Comparison of ENCODE assay signal across 8 cellular contexts in the genomic region with DNA sequence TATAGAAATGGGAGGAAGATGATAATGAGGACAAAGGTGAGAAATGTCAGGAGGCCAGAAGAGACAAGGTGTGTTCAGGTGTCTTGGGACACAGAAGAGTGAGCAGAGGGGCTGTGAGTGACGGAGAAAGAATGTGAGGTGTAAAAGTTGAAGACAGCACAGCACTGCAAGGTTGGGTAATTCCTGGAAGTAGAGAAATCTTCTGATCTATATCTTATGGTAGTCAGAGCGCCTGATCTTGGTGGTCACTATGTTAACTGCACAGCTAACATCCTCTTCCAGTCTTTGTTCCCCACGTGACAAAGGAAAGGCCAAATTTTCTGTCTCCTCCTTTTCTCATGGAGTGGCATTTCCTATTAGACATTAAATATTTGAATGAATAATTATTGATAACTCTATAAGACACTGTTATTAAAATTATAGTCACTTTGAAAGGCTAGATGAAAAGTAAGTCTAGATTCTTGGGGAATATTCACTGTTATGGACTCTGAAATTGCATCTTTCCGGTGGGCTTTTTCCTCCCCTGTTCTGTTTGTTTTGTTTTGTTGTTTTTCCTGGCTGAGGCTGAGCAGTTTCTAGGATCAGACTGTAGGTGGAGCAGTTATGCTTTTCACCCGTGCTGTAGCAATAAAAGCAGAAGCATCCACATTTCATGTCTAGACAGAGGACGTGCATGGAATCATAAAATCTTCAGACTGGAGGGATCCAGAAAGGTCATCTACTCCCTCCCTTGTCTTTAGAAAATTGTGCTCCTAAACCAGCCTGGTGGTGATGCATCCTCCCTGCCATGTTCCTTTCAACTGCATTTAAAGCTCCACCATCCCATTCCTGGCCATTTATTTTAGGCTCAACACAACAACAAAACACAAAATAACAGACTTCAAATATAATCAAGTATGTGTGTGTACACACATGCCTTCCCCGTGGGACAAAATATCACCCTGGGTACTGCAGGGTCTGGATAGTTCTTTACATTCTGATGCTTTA. TPM values are rescaled to one million over a fixed set of nuclear protein-coding genes. Genes with fewer than 3 reads are reported as not detected.
DNase-seq lines count a peak whose midpoint lies in the region; ATAC-seq, FAIRE-seq and TF ChIP-seq lines count a peak whose summit lies in the region.

No MANE protein-coding gene starts in this region.

- H3K56ac ChIP-seq in H1 (replicated peaks; ENCODE audit: insufficient read length, low read depth, low read length), result no peak overlapping the region

- peak; percentile 49 for DNase-seq in AG08396 (ENCODE audit: low spot score)
- peak; percentile 24 for DNase-seq in GM06990 (ENCODE audit: extremely low read depth, insufficient read length)
- peak; percentile 11 for DNase-seq in SIG-M5 (lab: John Stamatoyannopoulos, UW)
- no peak for DNase-seq in H1 (ENCODE audit: low read depth in 1 of 2, low spot score in 2 of 2)
- DNase-seq in mesenchymal stem cell, result peak; percentile 60
- no peak for DNase-seq in activated effector memory CD4-positive, alpha-beta T cell treated with anti-CD3 and anti-CD28 coated beads, Interleukin-2, amount 50 U/mL, for 16 hours

- H4K8ac ChIP-seq in H1 (ENCODE audit: extremely low read depth, insufficient read depth, low read length) (no peak overlapping the region), mesenchymal stem cell (ENCODE audit: low read length) (no peak overlapping the region)

- H3K23ac ChIP-seq in H1 (ENCODE audit: insufficient read length), result no peak overlapping the region
- H3K23ac ChIP-seq in mesenchymal stem cell (ENCODE audit: low read length in 2 of 2), result no peak overlapping the region

- H3K27me3 ChIP-seq in GM06990 (replicated peaks; ENCODE audit: control insufficient read depth, insufficient read depth, low read length) (no peaks in the 10 kb centered on the region), KMS-11 (ENCODE audit: insufficient read depth, low read depth) (no peaks in the 10 kb centered on the region), H1 (replicated peaks in 1 of 4; ENCODE audit: control insufficient read depth in 3 of 4, extremely low read depth in 1 of 4, insufficient read depth in 3 of 4, low read length in 3 of 4) (no peaks in the 10 kb centered on the region), mesenchymal stem cell (ENCODE audit: control insufficient read depth in 1 of 2, insufficient read depth in 1 of 2, low read length in 2 of 2) (peaks cover 17 to 26% of the 10 kb centered on the region in 2 experiments)

- H3K4me1 ChIP-seq in KMS-11 (ENCODE audit: low read depth, poor library complexity, severe bottlenecking), result no peaks in the 10 kb centered on the region
- peaks cover 0 to 3% (median 3%) of the 10 kb centered on the region in 4 experiments; a peak in 3 of 7 replicates for H3K4me1 ChIP-seq in H1 (replicated peaks in 1 of 4; ENCODE audit: control insufficient read depth in 3 of 4, insufficient read depth in 4 of 4, low read length in 3 of 4)
- no peaks in the 10 kb centered on the region for H3K4me1 ChIP-seq in mesenchymal stem cell (ENCODE audit: control insufficient read depth, insufficient read depth, low read depth, low read length)

- H4K91ac ChIP-seq in H1 (replicated peaks; ENCODE audit: insufficient read length, low read length) (peak overlapping the region; percentile 76), mesenchymal stem cell (ENCODE audit: low read length) (no peak overlapping the region)

- peak; percentile 83 to 88 for TF ChIP-seq RAD21 in H1 (IDR thresholded peaks at IDR 0.05 in 1 of 2, conservative IDR thresholded peaks at IDR 0.05 in 1 of 2; ENCODE audit: low read depth in 2 of 2, low read length in 2 of 2)

- H3K4me3 ChIP-seq in GM06990 (replicated peaks; ENCODE audit: low read depth, low read length) (no peak overlapping the region), KMS-11 (IDR thresholded peaks at IDR 0.05; ENCODE audit: insufficient read depth, low read depth, low read length) (no peak overlapping the region), H1 (ENCODE audit: extremely low read depth in 1 of 4, insufficient read depth in 2 of 4, low read depth in 3 of 4, low read length in 4 of 4) (no peak overlapping the region), mesenchymal stem cell (ENCODE audit: insufficient read depth in 1 of 2, low read depth in 1 of 2, low read length in 2 of 2) (no peak overlapping the region)

- H2BK5ac ChIP-seq in H1 (ENCODE audit: low read depth, low read length), result no peak overlapping the region
- no peak overlapping the region for H2BK5ac ChIP-seq in mesenchymal stem cell (ENCODE audit: low read depth, low read length, poor library complexity, severe bottlenecking)

- H4K5ac ChIP-seq in H1 (ENCODE audit: insufficient read length, low read depth, low read length), result no peak overlapping the region

- WGBS in H1 (ENCODE audit: extremely low coverage in 1 of 2, insufficient coverage in 1 of 2, insufficient read length in 1 of 2, insufficient replicate concordance in 2 of 2, low coverage in 1 of 2, low lambda C conversion rate in 2 of 2, missing lambda C conversion rate in 1 of 2), 2 experiments, result 67% methylated on average over 7 of the region's 7 CpGs; no CpG with 5 or more reads in 1 of the 2 experiments
- WGBS in mesenchymal stem cell, result 36% methylated on average over 5 of the region's 7 CpGs

- H4K20me1 ChIP-seq in KMS-11 (ENCODE audit: insufficient read depth), result no peaks in the 10 kb centered on the region
- H4K20me1 ChIP-seq in H1 (replicated peaks in 1 of 2; ENCODE audit: control insufficient read depth in 1 of 2, insufficient read depth in 2 of 2, low read length in 2 of 2), result no peaks in the 10 kb centered on the region

- H3K23me2 ChIP-seq in H1 (ENCODE audit: low read depth, low read length), result no peaks in the 10 kb centered on the region

- H2BK12ac ChIP-seq in H1 (ENCODE audit: low read depth, low read length) (peak overlapping the region; percentile 78; the same call in 1 of the 2 replicates), mesenchymal stem cell (ENCODE audit: low read length in 2 of 2) (peak overlapping the region in 1 of 2 experiments; percentile 15)

- no peak overlapping the region for H2AFZ ChIP-seq in KMS-11 (ENCODE audit: low read depth)
- H2AFZ ChIP-seq in H1 (ENCODE audit: low read length), result peak overlapping the region; percentile 10; the same call in 1 of the 2 replicates
- H2AFZ ChIP-seq in mesenchymal stem cell (ENCODE audit: low read depth, low read length), result no peak overlapping the region

- H3K14ac ChIP-seq in H1 (ENCODE audit: insufficient read length) (no peak overlapping the region), mesenchymal stem cell (ENCODE audit: low read length in 2 of 2) (no peak overlapping the region)

- CTCF ChIA-PET in H1 (lab: Charles Lee; ENCODE audit: partially characterized antibody), result interaction anchor here (0.6 to 2.3 kb wide), 34 partner anchors 11 to 331 kb away, joined by 3 to 11 read pairs (median 4); a partner anchor contains a TSS

- peak; percentile 84 for TF ChIP-seq CTCF in GM06990 (IDR thresholded peaks at IDR 0.05; ENCODE audit: insufficient read depth, low read length, poor library complexity, severe bottlenecking)
- TF ChIP-seq CTCF in KMS-11 (conservative IDR thresholded peaks at IDR 0.05; ENCODE audit: low read depth, low read length), result peak; percentile 74
- TF ChIP-seq CTCF in H1 (IDR thresholded peaks at IDR 0.05; ENCODE audit: control extremely low read depth in 1 of 3, insufficient read depth in 1 of 3, low read depth in 1 of 3, low read length in 3 of 3), result peak in 2 of 3 experiments; percentile 66 to 80; a peak in 2 of 4 replicates

- TF ChIP-seq POLR2A in H1 (IDR thresholded peaks at IDR 0.05; ENCODE audit: control extremely low read depth in 1 of 2, low read depth in 2 of 2, low read length in 2 of 2), result no peak

- H3K4ac ChIP-seq in H1 (replicated peaks; ENCODE audit: insufficient read length, low read depth, low read length) (no peak overlapping the region), mesenchymal stem cell (ENCODE audit: low read depth in 1 of 2, low read length in 2 of 2) (no peak overlapping the region)

- POLR2A ChIA-PET in H1 (lab: Charles Lee; ENCODE audit: partially characterized antibody), result interaction anchor here (1.1 kb wide), 1 partner anchor 10 kb away, joined by 3 read pairs; no protein-coding TSS in a partner anchor

- H3K9me3 ChIP-seq in H1 (ENCODE audit: insufficient read depth in 2 of 2, low read depth in 1 of 2, low read length in 1 of 2), result no peaks in the 10 kb centered on the region
- no peaks in the 10 kb centered on the region for H3K9me3 ChIP-seq in mesenchymal stem cell (ENCODE audit: control insufficient read depth, low read length)

- H3K27ac ChIP-seq in KMS-11, result no peak overlapping the region
- no peak overlapping the region for H3K27ac ChIP-seq in H1 (ENCODE audit: low read depth, low read length)
- H3K27ac ChIP-seq in mesenchymal stem cell (ENCODE audit: low read length, poor library complexity, severe bottlenecking), result no peak overlapping the region

- ATAC-seq in GM19463 (IDR thresholded peaks at IDR 0.05; ENCODE audit: unreplicated experiment), result no peak

- H3K18ac ChIP-seq in H1 (ENCODE audit: extremely low read depth, low read length) (peak overlapping the region; percentile 66; the same call in 1 of the 2 replicates), mesenchymal stem cell (ENCODE audit: low read depth in 1 of 2, low read length in 2 of 2) (no peak overlapping the region)

- no peak overlapping the region for H3K4me2 ChIP-seq in KMS-11
- H3K4me2 ChIP-seq in H1 (ENCODE audit: insufficient read depth in 1 of 2, low read depth in 2 of 2, low read length in 2 of 2), result no peak overlapping the region
- H3K4me2 ChIP-seq in mesenchymal stem cell (ENCODE audit: low read length, poor library complexity, severe bottlenecking), result no peak overlapping the region

- no peak for TF ChIP-seq EP300 in H1 (IDR thresholded peaks at IDR 0.05; ENCODE audit: borderline replicate concordance in 1 of 2, low read depth in 2 of 2, low read length in 2 of 2)

- peak overlapping the region; percentile 47; the same call in 1 of the 2 replicates for H2AK5ac ChIP-seq in H1 (ENCODE audit: low read depth, low read length)
- no peak overlapping the region for H2AK5ac ChIP-seq in mesenchymal stem cell (ENCODE audit: low read length, severe bottlenecking)

- H3K79me1 ChIP-seq in H1 (ENCODE audit: low read depth, low read length), result no peaks in the 10 kb centered on the region
- H3K79me1 ChIP-seq in mesenchymal stem cell (replicated peaks; ENCODE audit: low read length, poor library complexity, severe bottlenecking), result no peaks in the 10 kb centered on the region

- H2BK20ac ChIP-seq in H1 (ENCODE audit: low read length), result 0 out of 2 replicates have a peak overlapping the region, but pooled peaks have one; percentile 13

- no peaks in the 10 kb centered on the region for H3K79me2 ChIP-seq in KMS-11 (ENCODE audit: insufficient read depth, low read depth)
- no peaks in the 10 kb centered on the region for H3K79me2 ChIP-seq in H1 (ENCODE audit: control insufficient read depth in 1 of 2, insufficient read depth in 2 of 2, low read length in 2 of 2)

- H3K36me3 ChIP-seq in GM06990 (ENCODE audit: control insufficient read depth, insufficient read depth, low read length) (no peaks in the 10 kb centered on the region), KMS-11 (ENCODE audit: insufficient read depth) (no peaks in the 10 kb centered on the region), H1 (ENCODE audit: control insufficient read depth in 2 of 4, insufficient read depth in 4 of 4, low read length in 3 of 4) (no peaks in the 10 kb centered on the region), mesenchymal stem cell (ENCODE audit: control insufficient read depth in 1 of 2, insufficient read depth in 2 of 2, low read depth in 1 of 2, low read length in 2 of 2) (no peaks in the 10 kb centered on the region)

- H2BK120ac ChIP-seq in H1 (replicated peaks; ENCODE audit: low read depth, low read length) (peak overlapping the region; percentile 50), mesenchymal stem cell (ENCODE audit: low read depth, low read length) (no peak overlapping the region)

- FAIRE-seq in H1 (lab: Jason Lieb, UNC), result peak; percentile 99

- H2BK15ac ChIP-seq in H1 (ENCODE audit: low read length), result no peak overlapping the region
- H2BK15ac ChIP-seq in mesenchymal stem cell (ENCODE audit: low read depth, poor library complexity, severe bottlenecking), result no peak overlapping the region

- H3K9ac ChIP-seq in KMS-11, result no peak overlapping the region
- no peak overlapping the region for H3K9ac ChIP-seq in H1 (replicated peaks in 1 of 4; ENCODE audit: extremely low read depth in 1 of 4, low read depth in 3 of 4, low read length in 3 of 4)
- no peak overlapping the region for H3K9ac ChIP-seq in mesenchymal stem cell (ENCODE audit: low read length)

RNA-seq across cellular contexts. Expression of a gene that starts 26.6 kb away (rescaled TPM):
- 71.4 and 73.9 TPM in 2 replicates for total RNA-seq in H1 (2021; fragmentation: NEBNext Ultra II Directional; extraction: Animal tissue kit (Norgen Biotek cat#: 25700))
- polyA plus RNA-seq in H1 (2011; rRNA removed), result 44.7 and 90.3 TPM in 2 replicates
- polyA plus RNA-seq in H1 (2011; cell fraction: cytosol; rRNA removed), result 75.4 TPM
- polyA plus RNA-seq in H1 (2011; cell fraction: nucleus; rRNA removed), result 92.3 TPM
- 69.2 to 167 TPM (median 86.3 TPM) in 4 replicates for polyA plus RNA-seq in H1 (2012, experiment 1 of 2)
- polyA plus RNA-seq in H1 (2012, experiment 2 of 2), result 14.1 TPM
- 208 TPM for polyA plus RNA-seq in H1 (2013, experiment 1 of 2)
- 224 TPM for polyA plus RNA-seq in H1 (2013, experiment 2 of 2)
- polyA minus RNA-seq in H1 (2011; rRNA and poly(A)+ RNA removed), result 183 and 296 TPM in 2 replicates
- 105 TPM for polyA minus RNA-seq in H1 (2011; cell fraction: cytosol; rRNA and poly(A)+ RNA removed)
- polyA minus RNA-seq in H1 (2011; cell fraction: nucleus; rRNA and poly(A)+ RNA removed), result 174 TPM
- 123 TPM for polyA plus RNA-seq in mesenchymal stem cell (2013, experiment 1 of 2)
- polyA plus RNA-seq in mesenchymal stem cell (2013, experiment 2 of 2), result 132 TPM

Comparison
In these comparisons a context has a peak if more than half of its experiments do, and no peak if none do; other contexts are left out.
1. DNase-seq: peak in AG08396 (single experiment), GM06990 (single experiment), SIG-M5 (single experiment) and mesenchymal stem cell (single experiment); none in H1 (0 of 2) and activated effector memory CD4-positive, alpha-beta T cell treated with anti-CD3 and anti-CD28 coated beads, Interleukin-2, amount 50 U/mL, for 16 hours (single experiment).
2. Peak in every context shown above with its lines, with median percentiles within 50 percentile points of each other: CTCF ChIP-seq.